ENCODE assay signal across 14 cellular contexts in genomic region chr9:18673179-18673578, GRCh38.
DNase-seq lines count a peak whose midpoint lies in the region; ATAC-seq, FAIRE-seq and TF ChIP-seq lines count a peak whose summit lies in the region.
"Had no signal": no experiment of that assay in that cellular context is flagged by ENCODE, and none has a peak within 500 bp of the region (broad histone marks: within the 10 kb centered on the region; RNA-seq: fewer than 3 reads in every experiment).

No MANE protein-coding gene starts in this region.

- CTCF ChIA-PET in endothelial cell of umbilical vein (lab: Charles Lee), result interaction anchor here (0.9 kb wide), 1 partner anchor 20 kb away, joined by 3 read pairs; no protein-coding TSS in a partner anchor
- CTCF ChIA-PET in HepG2 (lab: Yijun Ruan, JAX; ENCODE audit: low intra/inter-chr PET ratio, low total read pairs), result no interaction called here
- CTCF ChIA-PET in RWPE1 (lab: Yijun Ruan, JAX), result interaction anchor here (0.6 kb wide), 1 partner anchor 1943 kb away, joined by 3 read pairs; no protein-coding TSS in a partner anchor

- no peak for ATAC-seq in HepG2

- H3K9me1 ChIP-seq in endothelial cell of umbilical vein (replicated peaks; ENCODE audit: control insufficient read depth, extremely low read depth, insufficient read depth, low read length), result no peaks in the 10 kb centered on the region

- H3K27me3 ChIP-seq in endothelial cell of umbilical vein (ENCODE audit: control insufficient read depth in 2 of 2, insufficient read depth in 2 of 2, low read length in 2 of 2) (no peaks in the 10 kb centered on the region), HepG2 (ENCODE audit: control insufficient read depth in 1 of 2, insufficient read depth in 2 of 2, low read length in 2 of 2) (no peaks in the 10 kb centered on the region)
- H3K27me3 ChIP-seq: BLaER1 had no signal

- no peaks in the 10 kb centered on the region for H3K9me3 ChIP-seq in endothelial cell of umbilical vein (replicated peaks; ENCODE audit: control insufficient read depth, insufficient read depth, low read length)
- no peaks in the 10 kb centered on the region for H3K9me3 ChIP-seq in HepG2 (ENCODE audit: low read length)
- H3K9me3 ChIP-seq: BLaER1 had no signal

- BruUV-seq in endothelial cell of umbilical vein (replicated peaks; lab: Mats Ljungman, UMichigan) (no TSS peak), HepG2 (replicated peaks; lab: Mats Ljungman, UMichigan) (no TSS peak)

- dilution Hi-C loops in endothelial cell of umbilical vein (cut with MboI; ENCODE audit: extremely low pct_ligation_motif_present, low sequenced_read_pairs), result no loop called here

- 1% methylated on average over 4 of the region's 4 CpGs for WGBS in HepG2 (ENCODE audit: low lambda C conversion rate)

- no peak for TF ChIP-seq EP300 in HepG2 (IDR thresholded peaks at IDR 0.05; ENCODE audit: low read depth in 2 of 2, low read length in 2 of 2)
- TF ChIP-seq EP300 in HepG2 (CRISPR knock-in tag; IDR thresholded peaks at IDR 0.05; ENCODE audit: borderline replicate concordance), result no peak

- TF ChIP-seq POLR2A in endothelial cell of umbilical vein (IDR thresholded peaks at IDR 0.05; ENCODE audit: low read depth, low read length) (no peak), HepG2 (IDR thresholded peaks at IDR 0.05; ENCODE audit: insufficient read depth in 1 of 2, low read depth in 2 of 2, low read length in 2 of 2) (no peak)

- POLR2A ChIA-PET in endothelial cell of umbilical vein (lab: Charles Lee), result no interaction called here
- POLR2A ChIA-PET in HepG2 (lab: Yijun Ruan, JAX), result no interaction called here
- POLR2A ChIA-PET in RWPE1 (lab: Yijun Ruan, JAX; ENCODE audit: low non-redundant PET), result no interaction called here

- DNase-seq in NCI-H146 (lab: John Stamatoyannopoulos, UW) (peak; percentile 57), RPMI7951 (ENCODE audit: low read depth) (peak; percentile 9), endothelial cell of umbilical vein (ENCODE audit: low read depth, low spot score) (peak; percentile 57), smooth muscle cell of the brain vasculature (ENCODE audit: low read depth, low spot score) (peak; percentile 57), HepG2 (ENCODE audit: low spot score) (no peak), hepatic stellate cell (ENCODE audit: low spot score) (no peak), RWPE1 (ENCODE audit: low spot score) (no peak)
- DNase-seq: H9, Kasumi-1, NCI-H1417, NCI-H2081, NCI-H226, NCI-H526 had no signal

- H3K36me3 ChIP-seq in endothelial cell of umbilical vein (ENCODE audit: control insufficient read depth in 2 of 2, extremely low read depth in 1 of 2, insufficient read depth in 2 of 2, low read length in 2 of 2), result no peaks in the 10 kb centered on the region
- H3K36me3 ChIP-seq in HepG2 (replicated peaks in 1 of 2; ENCODE audit: control insufficient read depth in 1 of 2, insufficient read depth in 2 of 2, low read length in 2 of 2), result no peaks in the 10 kb centered on the region
- H3K36me3 ChIP-seq: BLaER1 had no signal

- H3K79me2 ChIP-seq in endothelial cell of umbilical vein (ENCODE audit: control insufficient read depth, insufficient read depth, low read length) (no peaks in the 10 kb centered on the region), HepG2 (ENCODE audit: insufficient read depth, low read length) (no peaks in the 10 kb centered on the region)

- H2AFZ ChIP-seq in endothelial cell of umbilical vein (ENCODE audit: low read depth, low read length) (no peak overlapping the region), HepG2 (ENCODE audit: low read length) (no peak overlapping the region)

- intact Hi-C loops in endothelial cell of umbilical vein (cut with micrococcal nuclease), result no loop called here
- intact Hi-C loops in HepG2 (cut with micrococcal nuclease; ENCODE audit: unreplicated experiment), result no loop called here

- in situ Hi-C loops in HepG2 (cut with HindIII; ENCODE audit: extremely low pct_ligation_motif_present, low pct_unique_long_range_greater_than_20kb), result no loop called here

- H3K27ac ChIP-seq in endothelial cell of umbilical vein (ENCODE audit: insufficient read depth, low read depth, low read length) (no peak overlapping the region), HepG2 (ENCODE audit: extremely low read length, insufficient read depth, low read length) (no peak overlapping the region), RWPE1 (no peak overlapping the region)
- H3K27ac ChIP-seq: BLaER1 had no signal

- H4K20me1 ChIP-seq in endothelial cell of umbilical vein (replicated peaks; ENCODE audit: control insufficient read depth, extremely low read depth, insufficient read depth, low read length) (no peaks in the 10 kb centered on the region), HepG2 (ENCODE audit: insufficient read depth, low read length) (no peaks in the 10 kb centered on the region)
- H4K20me1 ChIP-seq: BLaER1 had no signal

- FAIRE-seq in endothelial cell of umbilical vein (lab: Jason Lieb, UNC) (no peak), HepG2 (lab: Jason Lieb, UNC) (no peak)

- H3K4me1 ChIP-seq in endothelial cell of umbilical vein (ENCODE audit: control insufficient read depth, extremely low read depth, insufficient read depth, low read length), result peaks cover 2% of the 10 kb centered on the region
- no peaks in the 10 kb centered on the region for H3K4me1 ChIP-seq in HepG2 (ENCODE audit: insufficient read depth, low read length)
- H3K4me1 ChIP-seq: BLaER1 had no signal

- TF ChIP-seq RAD21 in HepG2 (CRISPR knock-in tag; IDR thresholded peaks at IDR 0.05), result no peak

- H3K4me3 ChIP-seq in endothelial cell of umbilical vein (replicated peaks in 1 of 3; ENCODE audit: insufficient read depth in 1 of 3, low read depth in 1 of 3, low read length in 3 of 3) (no peak overlapping the region), HepG2 (replicated peaks in 1 of 3; ENCODE audit: insufficient read depth in 1 of 3, low read depth in 2 of 3, low read length in 3 of 3) (no peak overlapping the region)
- H3K4me3 ChIP-seq: BLaER1 had no signal

- no peak overlapping the region for H3K4me2 ChIP-seq in endothelial cell of umbilical vein (ENCODE audit: insufficient read depth, low read length)
- H3K4me2 ChIP-seq in HepG2 (ENCODE audit: low read depth, low read length), result no peak overlapping the region
- H3K4me2 ChIP-seq: BLaER1 had no signal

- H3K9ac ChIP-seq in endothelial cell of umbilical vein (replicated peaks; ENCODE audit: extremely low read depth, insufficient read depth, low read length) (no peak overlapping the region), HepG2 (ENCODE audit: insufficient read depth, low read depth, low read length) (no peak overlapping the region)
- H3K9ac ChIP-seq: BLaER1 had no signal

- TF ChIP-seq CTCF in endothelial cell of umbilical vein (IDR thresholded peaks at IDR 0.05; ENCODE audit: extremely low read depth in 1 of 2, insufficient read depth in 1 of 2, low read depth in 1 of 2, low read length in 2 of 2), result no peak
- no peak for TF ChIP-seq CTCF in HepG2 (CRISPR knock-in tag; IDR thresholded peaks at IDR 0.05)
- no peak for TF ChIP-seq CTCF in RWPE1 (conservative IDR thresholded peaks at IDR 0.05; ENCODE audit: low read depth)

TF ChIP-seq in endothelial cell of umbilical vein, 7 proteins besides CTCF, POLR2A, EP300 and RAD21:
- TF ChIP-seq POLR2AphosphoS5 (IDR thresholded peaks at IDR 0.05; ENCODE audit: insufficient read depth, low read depth, low read length) (no peak), JUN (IDR thresholded peaks at IDR 0.05; ENCODE audit: borderline replicate concordance, insufficient read depth, insufficient read length, low read depth) (no peak), GATA2 (IDR thresholded peaks at IDR 0.05; ENCODE audit: insufficient read depth, insufficient read length, low read depth, low read length) (no peak), FOS (IDR thresholded peaks at IDR 0.05; ENCODE audit: borderline replicate concordance, insufficient read depth, low read length) (no peak), EZH2 (IDR thresholded peaks at IDR 0.05; ENCODE audit: borderline replicate concordance, low read depth, low read length, severe bottlenecking) (no peak), MYC (IDR thresholded peaks at IDR 0.05; ENCODE audit: low read depth, low read length) (no peak)
- TF ChIP-seq, protein P1, sequence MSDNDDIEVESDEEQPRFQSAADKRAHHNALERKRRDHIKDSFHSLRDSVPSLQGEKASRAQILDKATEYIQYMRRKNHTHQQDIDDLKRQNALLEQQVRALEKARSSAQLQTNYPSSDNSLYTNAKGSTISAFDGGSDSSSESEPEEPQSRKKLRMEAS (IDR thresholded peaks at IDR 0.05; ENCODE audit: insufficient read depth, insufficient read length), result no peak

TF ChIP-seq in HepG2, 621 proteins besides CTCF, POLR2A, EP300 and RAD21 (continues in another document):
- TF ChIP-seq, protein P2, sequence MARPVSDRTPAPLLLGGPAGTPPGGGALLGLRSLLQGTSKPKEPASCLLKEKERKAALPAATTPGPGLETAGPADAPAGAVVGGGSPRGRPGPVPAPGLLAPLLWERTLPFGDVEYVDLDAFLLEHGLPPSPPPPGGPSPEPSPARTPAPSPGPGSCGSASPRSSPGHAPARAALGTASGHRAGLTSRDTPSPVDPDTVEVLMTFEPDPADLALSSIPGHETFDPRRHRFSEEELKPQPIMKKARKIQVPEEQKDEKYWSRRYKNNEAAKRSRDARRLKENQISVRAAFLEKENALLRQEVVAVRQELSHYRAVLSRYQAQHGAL (CRISPR knock-in tag; IDR thresholded peaks at IDR 0.05; ENCODE audit: not compliant biosample characterization), result no peak
- TF ChIP-seq RBAK (CRISPR knock-in tag; IDR thresholded peaks at IDR 0.05) (no peak), REL (CRISPR knock-in tag; conservative IDR thresholded peaks at IDR 0.05) (no peak), MEIS1 (CRISPR knock-in tag; IDR thresholded peaks at IDR 0.05; ENCODE audit: borderline replicate concordance) (no peak), ISX (CRISPR knock-in tag; conservative IDR thresholded peaks at IDR 0.05) (no peak), ZNF441 (CRISPR knock-in tag; IDR thresholded peaks at IDR 0.05; ENCODE audit: borderline replicate concordance) (no peak)

Comparison
In these comparisons a context has a peak if more than half of its experiments do, and no peak if none do; other contexts are left out.
1. DNase-seq: peak in NCI-H146 (single experiment), RPMI7951 (single experiment), endothelial cell of umbilical vein (single experiment) and smooth muscle cell of the brain vasculature (single experiment); none in HepG2 (single experiment), hepatic stellate cell (single experiment) and RWPE1 (single experiment).